25 cellular contexts compared by ENCODE assay signal in the genomic region with DNA sequence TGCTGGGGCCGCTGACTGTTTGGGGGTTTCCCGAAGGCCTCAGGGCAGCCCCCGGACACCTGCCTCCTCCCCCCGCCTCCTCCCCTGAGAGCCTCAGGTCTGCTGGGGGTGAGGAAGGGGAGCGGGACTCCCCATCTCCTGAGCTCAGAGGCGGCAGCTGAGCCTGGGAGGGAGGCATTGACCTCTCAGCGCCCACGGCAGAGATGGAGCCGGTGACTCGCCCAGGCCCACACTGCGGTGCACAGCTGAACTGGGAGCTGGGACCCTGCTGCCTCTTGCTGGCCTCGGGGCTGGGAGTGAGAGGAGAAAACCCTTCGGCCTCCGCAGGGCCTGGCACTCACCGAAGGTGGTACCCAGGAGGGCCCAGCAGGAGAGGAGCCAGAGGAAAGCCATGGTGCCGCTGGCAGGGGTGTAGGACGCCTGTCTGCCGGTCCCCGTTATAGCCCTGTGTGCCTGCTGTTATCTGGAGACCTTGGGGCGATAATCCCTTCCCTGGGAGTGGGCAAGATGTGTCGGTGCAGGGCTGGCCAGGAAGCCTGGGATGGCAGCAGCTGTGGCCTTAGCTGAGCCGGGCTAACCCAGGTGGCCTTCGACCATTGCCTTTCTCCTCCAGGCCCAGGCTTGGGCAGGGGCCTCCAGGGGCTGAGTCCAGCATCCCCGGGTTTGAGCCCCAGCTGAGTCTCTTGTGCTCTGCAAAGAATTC. TPM values are rescaled to one million over a fixed set of nuclear protein-coding genes. Genes with fewer than 3 reads are reported as not detected.
DNase-seq lines count a peak whose midpoint lies in the region; ATAC-seq and TF ChIP-seq lines count a peak whose summit lies in the region.
"Had no signal": no experiment of that assay in that cellular context is flagged by ENCODE, and none has a peak within 500 bp of the region (broad histone marks: within the 10 kb centered on the region; RNA-seq: fewer than 3 reads in every experiment).

A gene (minus strand): TSS at position 413 of the 703 bp plus-strand sequence. CDS start 20 bp downstream, at position 393.

- H3K4me1 ChIP-seq in right atrium auricular region (peaks cover 0 to 10% of the 10 kb centered on the region in 2 donors), mucosa of descending colon (ENCODE audit: low read depth) (no peaks in the 10 kb centered on the region), aorta (ENCODE audit: control insufficient read depth in 1 of 2, insufficient read depth in 2 of 2, low read length in 2 of 2) (no peaks in the 10 kb centered on the region)
- H3K4me1 ChIP-seq: left lung had no signal

- H3K9me3 ChIP-seq in right atrium auricular region (no peaks in the 10 kb centered on the region), mucosa of descending colon (no peaks in the 10 kb centered on the region), aorta (ENCODE audit: control insufficient read depth, low read length) (no peaks in the 10 kb centered on the region)
- H3K9me3 ChIP-seq: left lung had no signal

- H3K4me3 ChIP-seq in right atrium auricular region (no peak within 1 kb of the TSS), mucosa of descending colon (no peak within 1 kb of the TSS), aorta (ENCODE audit: low read length in 2 of 2) (no peak within 1 kb of the TSS)
- H3K4me3 ChIP-seq: left lung, smooth muscle cell had no signal

- WGBS in adipose tissue, 3 donors, result 41 to 92% (median 89%) methylated on average over 23 to 24 of the region's 24 CpGs
- 86 to 88% methylated on average over 23 to 24 of the region's 24 CpGs for WGBS in aorta, 2 donors

- DNase-seq in left ventricle myocardium superior (no peak), right atrium auricular region (ENCODE audit: low spot score) (no peak), mucosa of descending colon (peak in 1 of 3 donors; percentile 29), aorta (peak; percentile 34 to 74), head of caudate nucleus (no peak)
- DNase-seq: 8988T; activated CD4-positive, CD25-positive, alpha-beta regulatory T cell treated with anti-CD3 and anti-CD28 coated beads, Interleukin-2, amount 50 U/mL, for 72 hours; activated naive CD8-positive, alpha-beta T cell treated with anti-CD3 and anti-CD28 coated beads, Interleukin-2, amount 10 ng/mL, durations not matched to agents 7 days and 5 days; EL; GOT3; NCI-H2029; stimulated activated CD4-positive, alpha-beta T cell treated with anti-CD3 and anti-CD28 coated beads, Interleukin-4, amount 100 ng/mL, for 24 hours had no signal

- TF ChIP-seq CTCF in right atrium auricular region (IDR thresholded peaks at IDR 0.05) (no peak), mucosa of descending colon (IDR thresholded peaks at IDR 0.05) (no peak)

- intact Hi-C loops in left ventricle myocardium superior (cut with micrococcal nuclease) (no loop called here), mucosa of descending colon (cut with DNase I, micrococcal nuclease) (loop anchor here (2.0 kb wide), 1 partner anchor 18 kb away; no protein-coding TSS in a partner anchor), aorta (cut with DNase I) (loop anchor here (2.0 kb wide), 1 partner anchor 18 kb away; no protein-coding TSS in a partner anchor), head of caudate nucleus (cut with DNase I) (loop anchor here (10.0 kb wide), 1 partner anchor 178 kb away; no protein-coding TSS in a partner anchor)

- H3K27ac ChIP-seq in right atrium auricular region, result no peak within 1 kb of the TSS
- H3K27ac ChIP-seq in adipose tissue (ENCODE audit: low read depth, low read length), result no peak within 1 kb of the TSS
- no peak within 1 kb of the TSS for H3K27ac ChIP-seq in aorta (ENCODE audit: low read depth in 1 of 2, low read length in 2 of 2)
- H3K27ac ChIP-seq: epithelial cell of prostate, HL-60, left lung had no signal

- H3K36me3 ChIP-seq in right atrium auricular region (no peaks in the 10 kb centered on the region), mucosa of descending colon (ENCODE audit: low read depth) (no peaks in the 10 kb centered on the region), aorta (ENCODE audit: control insufficient read depth in 1 of 2, insufficient read depth in 2 of 2, low read length in 1 of 2) (no peaks in the 10 kb centered on the region)
- H3K36me3 ChIP-seq: left lung had no signal

- H3K27me3 ChIP-seq in right atrium auricular region (no peaks in the 10 kb centered on the region), aorta (ENCODE audit: control insufficient read depth in 1 of 2, insufficient read depth in 2 of 2, low read length in 1 of 2) (no peaks in the 10 kb centered on the region)
- H3K27me3 ChIP-seq: left lung had no signal

- peak; percentile 12 for ATAC-seq in left ventricle myocardium superior
- peak; percentile 5 for ATAC-seq in mucosa of descending colon
- ATAC-seq in aorta (ENCODE audit: low FRiP score), result peak; percentile 24
- no peak for ATAC-seq in GM21619 (IDR thresholded peaks at IDR 0.05; ENCODE audit: unreplicated experiment)
- ATAC-seq in SK-N-SH treated with all-trans-retinoic acid at 6 μM for 48 hours, result no peak
- ATAC-seq: left lung had no signal

TF ChIP-seq in SK-N-SH treated with all-trans-retinoic acid at 6 μM for 48 hours, 23 proteins besides CTCF, POLR2A, EP300 and RAD21 (continues in another document):
- no peak for TF ChIP-seq PPARA (CRISPR knock-in tag; IDR thresholded peaks at IDR 0.05; ENCODE audit: borderline replicate concordance)
- no peak for TF ChIP-seq ZC3H10 (CRISPR knock-in tag; IDR thresholded peaks at IDR 0.05)
- no peak for TF ChIP-seq ISL1 (CRISPR knock-in tag; IDR thresholded peaks at IDR 0.05)
- TF ChIP-seq ZNF70 (CRISPR knock-in tag; IDR thresholded peaks at IDR 0.05), result no peak
- TF ChIP-seq, protein P1, sequence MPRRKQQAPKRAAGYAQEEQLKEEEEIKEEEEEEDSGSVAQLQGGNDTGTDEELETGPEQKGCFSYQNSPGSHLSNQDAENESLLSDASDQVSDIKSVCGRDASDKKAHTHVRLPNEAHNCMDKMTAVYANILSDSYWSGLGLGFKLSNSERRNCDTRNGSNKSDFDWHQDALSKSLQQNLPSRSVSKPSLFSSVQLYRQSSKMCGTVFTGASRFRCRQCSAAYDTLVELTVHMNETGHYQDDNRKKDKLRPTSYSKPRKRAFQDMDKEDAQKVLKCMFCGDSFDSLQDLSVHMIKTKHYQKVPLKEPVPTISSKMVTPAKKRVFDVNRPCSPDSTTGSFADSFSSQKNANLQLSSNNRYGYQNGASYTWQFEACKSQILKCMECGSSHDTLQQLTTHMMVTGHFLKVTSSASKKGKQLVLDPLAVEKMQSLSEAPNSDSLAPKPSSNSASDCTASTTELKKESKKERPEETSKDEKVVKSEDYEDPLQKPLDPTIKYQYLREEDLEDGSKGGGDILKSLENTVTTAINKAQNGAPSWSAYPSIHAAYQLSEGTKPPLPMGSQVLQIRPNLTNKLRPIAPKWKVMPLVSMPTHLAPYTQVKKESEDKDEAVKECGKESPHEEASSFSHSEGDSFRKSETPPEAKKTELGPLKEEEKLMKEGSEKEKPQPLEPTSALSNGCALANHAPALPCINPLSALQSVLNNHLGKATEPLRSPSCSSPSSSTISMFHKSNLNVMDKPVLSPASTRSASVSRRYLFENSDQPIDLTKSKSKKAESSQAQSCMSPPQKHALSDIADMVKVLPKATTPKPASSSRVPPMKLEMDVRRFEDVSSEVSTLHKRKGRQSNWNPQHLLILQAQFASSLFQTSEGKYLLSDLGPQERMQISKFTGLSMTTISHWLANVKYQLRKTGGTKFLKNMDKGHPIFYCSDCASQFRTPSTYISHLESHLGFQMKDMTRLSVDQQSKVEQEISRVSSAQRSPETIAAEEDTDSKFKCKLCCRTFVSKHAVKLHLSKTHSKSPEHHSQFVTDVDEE (CRISPR knock-in tag; IDR thresholded peaks at IDR 0.05), result no peak
- TF ChIP-seq BACH2 (CRISPR knock-in tag; IDR thresholded peaks at IDR 0.05; ENCODE audit: borderline replicate concordance), result no peak
- TF ChIP-seq, protein P2, sequence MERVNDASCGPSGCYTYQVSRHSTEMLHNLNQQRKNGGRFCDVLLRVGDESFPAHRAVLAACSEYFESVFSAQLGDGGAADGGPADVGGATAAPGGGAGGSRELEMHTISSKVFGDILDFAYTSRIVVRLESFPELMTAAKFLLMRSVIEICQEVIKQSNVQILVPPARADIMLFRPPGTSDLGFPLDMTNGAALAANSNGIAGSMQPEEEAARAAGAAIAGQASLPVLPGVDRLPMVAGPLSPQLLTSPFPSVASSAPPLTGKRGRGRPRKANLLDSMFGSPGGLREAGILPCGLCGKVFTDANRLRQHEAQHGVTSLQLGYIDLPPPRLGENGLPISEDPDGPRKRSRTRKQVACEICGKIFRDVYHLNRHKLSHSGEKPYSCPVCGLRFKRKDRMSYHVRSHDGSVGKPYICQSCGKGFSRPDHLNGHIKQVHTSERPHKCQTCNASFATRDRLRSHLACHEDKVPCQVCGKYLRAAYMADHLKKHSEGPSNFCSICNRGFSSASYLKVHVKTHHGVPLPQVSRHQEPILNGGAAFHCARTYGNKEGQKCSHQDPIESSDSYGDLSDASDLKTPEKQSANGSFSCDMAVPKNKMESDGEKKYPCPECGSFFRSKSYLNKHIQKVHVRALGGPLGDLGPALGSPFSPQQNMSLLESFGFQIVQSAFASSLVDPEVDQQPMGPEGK (CRISPR knock-in tag; IDR thresholded peaks at IDR 0.05; ENCODE audit: borderline replicate concordance), result no peak
- no peak for TF ChIP-seq RARB (CRISPR knock-in tag; IDR thresholded peaks at IDR 0.05)
- no peak for TF ChIP-seq CSDC2 (CRISPR knock-in tag; IDR thresholded peaks at IDR 0.05)
- no peak for TF ChIP-seq ZFP3 (CRISPR knock-in tag; IDR thresholded peaks at IDR 0.05)
- TF ChIP-seq, protein P3, sequence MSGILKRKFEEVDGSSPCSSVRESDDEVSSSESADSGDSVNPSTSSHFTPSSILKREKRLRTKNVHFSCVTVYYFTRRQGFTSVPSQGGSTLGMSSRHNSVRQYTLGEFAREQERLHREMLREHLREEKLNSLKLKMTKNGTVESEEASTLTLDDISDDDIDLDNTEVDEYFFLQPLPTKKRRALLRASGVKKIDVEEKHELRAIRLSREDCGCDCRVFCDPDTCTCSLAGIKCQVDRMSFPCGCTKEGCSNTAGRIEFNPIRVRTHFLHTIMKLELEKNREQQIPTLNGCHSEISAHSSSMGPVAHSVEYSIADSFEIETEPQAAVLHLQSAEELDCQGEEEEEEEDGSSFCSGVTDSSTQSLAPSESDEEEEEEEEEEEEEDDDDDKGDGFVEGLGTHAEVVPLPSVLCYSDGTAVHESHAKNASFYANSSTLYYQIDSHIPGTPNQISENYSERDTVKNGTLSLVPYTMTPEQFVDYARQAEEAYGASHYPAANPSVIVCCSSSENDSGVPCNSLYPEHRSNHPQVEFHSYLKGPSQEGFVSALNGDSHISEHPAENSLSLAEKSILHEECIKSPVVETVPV (CRISPR knock-in tag; IDR thresholded peaks at IDR 0.05), result no peak
- no peak for TF ChIP-seq TCF4 (CRISPR knock-in tag; IDR thresholded peaks at IDR 0.05; ENCODE audit: borderline replicate concordance)
- TF ChIP-seq TOX (CRISPR knock-in tag; IDR thresholded peaks at IDR 0.05; ENCODE audit: borderline replicate concordance), result no peak
- no peak for TF ChIP-seq SNAI2 (CRISPR knock-in tag; IDR thresholded peaks at IDR 0.05)

RNA-seq across cellular contexts. Expression of the gene that starts here (rescaled TPM):
- not detected for total RNA-seq in left ventricle myocardium superior
- not detected for total RNA-seq in right atrium auricular region
- over 10,000 TPM in 1 of 3 donors, 10 to 100 TPM in 1, 1 to 10 TPM in 1; 1.9 to 31,205 (median 11.5) TPM for polyA plus RNA-seq in adipose tissue
- total RNA-seq in mucosa of descending colon, result not detected
- 10 to 100 TPM in 1 of 2 donors, 1 to 10 TPM in 1; 9.1 to 11.6 TPM for total RNA-seq in aorta
- polyA plus RNA-seq in aorta, result 10 to 100 TPM; 12.7 to 19.0 TPM
- total RNA-seq: activated naive CD8-positive, alpha-beta T cell treated with anti-CD3 and anti-CD28 coated beads, Interleukin-2, amount 10 ng/mL, durations not matched to agents 7 days and 5 days; activated T-helper 1 cell treated with anti-CD3 and anti-CD28 coated beads, Interleukin-12 subunit alpha, Interleukin-12 subunit beta, Interleukin-2, Interleukin-4 antibody, amounts not matched to agents 30 ng/mL and 10 ng/mL and 1 ng/mL, durations not matched to agents 14 hours and 24 hours and 36 hours; frontal cortex; left lung; NCI-H460; T-helper 2 cell treated with Interferon-gamma antibody and Interleukin-4, amounts not matched to agents 100 ng/mL and 5 ng/mL, for 36 hours; temporal lobe had no signal
- polyA plus RNA-seq: BJ had no signal

Comparison
In these comparisons a context has a peak if more than half of its experiments do, and no peak if none do; other contexts are left out.
1. RNA of the gene that starts here (total RNA-seq): 9.1 to 11.6 TPM in aorta; not detected in right atrium auricular region, not detected in left ventricle myocardium superior (single experiment) and not detected in mucosa of descending colon; every median in the first group is over 4 times any median in the second.
2. Peak in ATAC-seq in left ventricle myocardium superior; RNA of the gene not detected or under 1 TPM.
3. Peak in ATAC-seq in mucosa of descending colon; RNA of the gene not detected or under 1 TPM.
4. DNase-seq: peak in aorta (2 of 2); none in left ventricle myocardium superior (single experiment), right atrium auricular region (single experiment) and head of caudate nucleus (0 of 42).